17 cellular contexts compared by ENCODE assay signal in the genomic region with DNA sequence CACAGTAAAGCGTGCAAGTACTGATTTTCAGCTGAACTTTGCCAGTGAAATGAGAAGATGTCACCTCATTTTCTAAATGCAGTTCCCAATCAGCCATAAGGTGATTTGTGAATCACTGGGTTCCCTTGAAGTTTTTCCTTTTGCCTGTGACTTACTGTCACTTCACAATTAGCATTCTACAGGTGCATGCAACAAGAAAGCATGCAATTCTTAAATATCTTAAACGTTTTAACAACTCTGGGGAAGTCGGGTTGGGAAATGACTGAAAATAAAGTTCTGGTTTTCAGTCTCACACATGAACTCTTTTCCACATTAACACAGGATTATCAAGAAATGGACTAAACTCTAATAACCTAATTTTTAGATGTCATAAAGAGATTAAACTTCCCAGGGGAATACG. TPM values are rescaled to one million over a fixed set of nuclear protein-coding genes. Genes with fewer than 3 reads are reported as not detected.
DNase-seq lines count a peak whose midpoint lies in the region; ATAC-seq, FAIRE-seq and TF ChIP-seq lines count a peak whose summit lies in the region.
"Had no signal": no experiment of that assay in that cellular context is flagged by ENCODE, and none has a peak within 500 bp of the region (broad histone marks: within the 10 kb centered on the region; RNA-seq: fewer than 3 reads in every experiment).

No MANE protein-coding gene starts in this region.

- H3K27me3 Mint-ChIP-seq in T-helper 17 cell, result no peaks in the 10 kb centered on the region

- no peak for TF ChIP-seq RAD21 in HepG2 (CRISPR knock-in tag; IDR thresholded peaks at IDR 0.05)

- CTCF ChIA-PET in HepG2 (lab: Yijun Ruan, JAX; ENCODE audit: low intra/inter-chr PET ratio, low total read pairs), result no interaction called here

- no peak overlapping the region for H3K9ac ChIP-seq in HepG2 (ENCODE audit: insufficient read depth, low read depth, low read length)
- H3K9ac ChIP-seq in iPS-20b (ENCODE audit: low read depth, low read length), result no peak overlapping the region
- H3K9ac ChIP-seq in smooth muscle cell (ENCODE audit: low read depth), result no peak overlapping the region

- POLR2A ChIA-PET in HepG2 (lab: Yijun Ruan, JAX), result no interaction called here

- no peaks in the 10 kb centered on the region for H3K9me3 ChIP-seq in HepG2 (ENCODE audit: low read length)
- H3K9me3 ChIP-seq in right lobe of liver, result no peaks in the 10 kb centered on the region
- H3K9me3 ChIP-seq in T-helper 17 cell (ENCODE audit: control insufficient read depth, low read length, poor library complexity, severe bottlenecking), result no peaks in the 10 kb centered on the region
- no peaks in the 10 kb centered on the region for H3K9me3 ChIP-seq in iPS-20b (ENCODE audit: insufficient read depth, low read depth, low read length)
- no peaks in the 10 kb centered on the region for H3K9me3 ChIP-seq in smooth muscle cell (replicated peaks; ENCODE audit: low read depth)
- H3K9me3 ChIP-seq: prostate gland, tibial nerve had no signal

- H3F3A ChIP-seq in smooth muscle cell (ENCODE audit: low read depth), result no peaks in the 10 kb centered on the region

- no peaks in the 10 kb centered on the region for H3K36me3 Mint-ChIP-seq in T-helper 17 cell (ENCODE audit: low read depth)

- peaks cover 95% of the 10 kb centered on the region for H3K79me2 ChIP-seq in HepG2 (ENCODE audit: insufficient read depth, low read length)
- H3K79me2 ChIP-seq in smooth muscle cell (ENCODE audit: low read depth), result peaks cover 96% of the 10 kb centered on the region

- H3K4me1 Mint-ChIP-seq in T-helper 17 cell, result peaks cover 21% of the 10 kb centered on the region

- H3K4me2 ChIP-seq in HepG2 (ENCODE audit: low read depth, low read length) (peak overlapping the region; percentile 77), smooth muscle cell (peak overlapping the region; percentile 94)

- peaks cover 50% of the 10 kb centered on the region for H4K20me1 ChIP-seq in HepG2 (ENCODE audit: insufficient read depth, low read length)
- peaks cover 95% of the 10 kb centered on the region for H4K20me1 ChIP-seq in smooth muscle cell (ENCODE audit: low read depth)

- WGBS in HepG2 (ENCODE audit: low lambda C conversion rate), result 78% methylated on average over 4 of the region's 4 CpGs
- 56% methylated on average over 4 of the region's 4 CpGs for WGBS in right lobe of liver (ENCODE audit: insufficient coverage, low coverage, low lambda C conversion rate, missing lambda C conversion rate)
- 82% methylated on average over 4 of the region's 4 CpGs for WGBS in smooth muscle cell (ENCODE audit: low lambda C conversion rate)

- intact Hi-C loops in HepG2 (cut with micrococcal nuclease; ENCODE audit: unreplicated experiment), result no loop called here
- intact Hi-C loops in right lobe of liver (cut with DNase I), result no loop called here

- TF ChIP-seq CTCF in HepG2 (CRISPR knock-in tag; IDR thresholded peaks at IDR 0.05) (no peak), right lobe of liver (IDR thresholded peaks at IDR 0.05) (no peak), smooth muscle cell (IDR thresholded peaks at IDR 0.05; ENCODE audit: borderline replicate concordance, insufficient read depth, poor library complexity, severe bottlenecking) (no peak), GM10266 (IDR thresholded peaks at IDR 0.05; ENCODE audit: control insufficient read depth, insufficient read depth, low read depth, missing control alignments) (no peak)

- peak overlapping the region in 1 of 3 experiments; percentile 98; a peak in 1 of 6 replicates for H3K4me3 ChIP-seq in HepG2 (replicated peaks in 1 of 3; ENCODE audit: insufficient read depth in 1 of 3, low read depth in 2 of 3, low read length in 3 of 3)
- H3K4me3 ChIP-seq in right lobe of liver, result no peak overlapping the region
- peak overlapping the region; percentile 13; the same call in 1 of the 2 replicates for H3K4me3 ChIP-seq in iPS-20b (ENCODE audit: low read length)
- peak overlapping the region; percentile 3 for H3K4me3 ChIP-seq in smooth muscle cell
- H3K4me3 ChIP-seq: prostate gland, tibial nerve had no signal

- DNase-seq in HepG2 (ENCODE audit: low spot score) (no peak), right lobe of liver (no peak), T-helper 17 cell (no peak), smooth muscle cell (lab: John Stamatoyannopoulos, UW; ENCODE audit: unreplicated experiment) (no peak), NCI-H345 (lab: John Stamatoyannopoulos, UW) (no peak), UCSD-AML1 (lab: John Stamatoyannopoulos, UW; ENCODE audit: unreplicated experiment) (no peak), GM10266 (ENCODE audit: extremely low spot score) (no peak)
- DNase-seq: activated CD4-positive, CD25-positive, alpha-beta regulatory T cell; aorta; DMS79; mesendoderm; NCI-H1105; stimulated activated CD4-positive, alpha-beta T cell treated with anti-CD3 and anti-CD28 coated beads, Interleukin-2, amount 100 ng/mL, for 24 hours; stimulated activated CD8-positive, alpha-beta memory T cell treated with anti-CD3 and anti-CD28 coated beads, Interleukin-4, amount 100 ng/mL, for 48 hours had no signal

- peaks cover 35% of the 10 kb centered on the region for H3K4me1 ChIP-seq in HepG2 (ENCODE audit: insufficient read depth, low read length)
- peaks cover 0 to 17% (median 7%) of the 10 kb centered on the region in 4 donors for H3K4me1 ChIP-seq in right lobe of liver
- H3K4me1 ChIP-seq in iPS-20b (ENCODE audit: insufficient read depth, low read length), result peaks cover 6% of the 10 kb centered on the region; the same call in 1 of the 2 replicates
- peaks cover 32% of the 10 kb centered on the region for H3K4me1 ChIP-seq in smooth muscle cell (ENCODE audit: low read depth)
- H3K4me1 ChIP-seq: prostate gland had no signal

- in situ Hi-C loops in HepG2 (cut with HindIII; ENCODE audit: extremely low pct_ligation_motif_present, low pct_unique_long_range_greater_than_20kb), result no loop called here

- no peak for TF ChIP-seq EP300 in HepG2 (IDR thresholded peaks at IDR 0.05; ENCODE audit: low read depth in 2 of 2, low read length in 2 of 2)
- no peak for TF ChIP-seq EP300 in HepG2 (CRISPR knock-in tag; IDR thresholded peaks at IDR 0.05; ENCODE audit: borderline replicate concordance)

- no peak overlapping the region for H2AFZ ChIP-seq in HepG2 (ENCODE audit: low read length)
- no peak overlapping the region for H2AFZ ChIP-seq in smooth muscle cell (ENCODE audit: low read depth)

- no peak for FAIRE-seq in HepG2 (lab: Jason Lieb, UNC)

- H3K36me3 ChIP-seq in HepG2 (replicated peaks in 1 of 2; ENCODE audit: control insufficient read depth in 1 of 2, insufficient read depth in 2 of 2, low read length in 2 of 2) (peaks cover 0 to 1% of the 10 kb centered on the region in 2 experiments; a peak in 1 of 5 replicates), right lobe of liver (no peaks in the 10 kb centered on the region), iPS-20b (ENCODE audit: insufficient read depth, low read depth, low read length) (no peaks in the 10 kb centered on the region), smooth muscle cell (ENCODE audit: low read depth) (no peaks in the 10 kb centered on the region)
- H3K36me3 ChIP-seq: prostate gland, tibial nerve had no signal

- H3K27ac Mint-ChIP-seq in T-helper 17 cell, result peak overlapping the region; percentile 9

- H3K27me3 ChIP-seq in HepG2 (ENCODE audit: control insufficient read depth in 1 of 2, insufficient read depth in 2 of 2, low read length in 2 of 2) (no peaks in the 10 kb centered on the region; a peak in 1 of 5 replicates), right lobe of liver (no peaks in the 10 kb centered on the region), iPS-20b (ENCODE audit: insufficient read depth, low read length) (no peaks in the 10 kb centered on the region), smooth muscle cell (ENCODE audit: low read depth) (no peaks in the 10 kb centered on the region)
- H3K27me3 ChIP-seq: tibial nerve had no signal

- peak overlapping the region; percentile 1 for H3K4me3 Mint-ChIP-seq in T-helper 17 cell

- ATAC-seq in HepG2 (no peak), right lobe of liver (no peak), T-helper 17 cell (no peak)

- H3K27ac ChIP-seq in HepG2 (ENCODE audit: extremely low read length, insufficient read depth, low read length), result no peak overlapping the region
- no peak overlapping the region for H3K27ac ChIP-seq in right lobe of liver
- H3K27ac ChIP-seq in iPS-20b (ENCODE audit: low read length), result no peak overlapping the region
- H3K27ac ChIP-seq in smooth muscle cell (ENCODE audit: low read depth), result no peak overlapping the region
- H3K27ac ChIP-seq: prostate gland, tibial nerve had no signal

- no TSS peak for BruUV-seq in HepG2 (replicated peaks; lab: Mats Ljungman, UMichigan)

- no peak for TF ChIP-seq POLR2A in HepG2 (IDR thresholded peaks at IDR 0.05; ENCODE audit: insufficient read depth in 1 of 2, low read depth in 2 of 2, low read length in 2 of 2)
- no peak for TF ChIP-seq POLR2A in right lobe of liver (IDR thresholded peaks at IDR 0.05)

TF ChIP-seq in HepG2, 621 proteins besides CTCF, POLR2A, EP300 and RAD21 (continues in another document):
- TF ChIP-seq GATAD2A (CRISPR knock-in tag; IDR thresholded peaks at IDR 0.05) (no peak), SP140L (CRISPR knock-in tag; IDR thresholded peaks at IDR 0.05; ENCODE audit: borderline replicate concordance) (no peak)

RNA-seq across cellular contexts. Expression of gene GSK3B, which starts 5.2 kb away (rescaled TPM):
- total RNA-seq in HepG2 (2016; rRNA removed; fragmentation: Illumina TruSeq; extraction: Trizol) (30.1 and 42.6 TPM in 2 replicates), right lobe of liver (10 to 100 TPM; 14.4 to 19.4 (median 18.4) TPM), T-helper 17 cell (10 to 100 TPM; 42.2 to 45.2 TPM), smooth muscle cell (60.6 and 61.8 TPM in 2 replicates)
- 43.4 and 48.1 TPM in 2 replicates for total RNA-seq in HepG2 (2016; cell fraction: cytosol; rRNA removed; fragmentation: Illumina TruSeq; extraction: Trizol; ENCODE audit: low read depth)
- 27.3 and 33.3 TPM in 2 replicates for total RNA-seq in HepG2 (2016; cell fraction: insoluble cytoplasmic fraction; rRNA removed; fragmentation: Illumina TruSeq; extraction: Trizol)
- total RNA-seq in HepG2 (2016; cell fraction: membrane; rRNA removed; fragmentation: Illumina TruSeq; extraction: Trizol), result 30.5 and 34.7 TPM in 2 replicates
- total RNA-seq in HepG2 (2016; cell fraction: nucleus; rRNA removed; fragmentation: Illumina TruSeq; extraction: Trizol), result 30.5 and 39.7 TPM in 2 replicates
- polyA plus RNA-seq in HepG2 (2011; rRNA removed) (19.1 and 22.3 TPM in 2 replicates), smooth muscle cell (27.3 and 36.6 TPM in 2 replicates)
- 11.2 and 15.3 TPM in 2 replicates for polyA plus RNA-seq in HepG2 (2011; cell fraction: cytosol; rRNA removed)
- polyA plus RNA-seq in HepG2 (2011; cell fraction: nucleus; rRNA removed), result 8.4 and 11.1 TPM in 2 replicates
- 14.8 and 15.1 TPM in 2 replicates for polyA plus RNA-seq in HepG2 (2012)
- 4.8 and 7.7 TPM in 2 replicates for polyA plus RNA-seq in HepG2 (2016; cell fraction: cytosol; fragmentation: Illumina TruSeq; extraction: Trizol; ENCODE audit: low read depth)
- 27.1 and 32.0 TPM in 2 replicates for polyA plus RNA-seq in HepG2 (2016; cell fraction: insoluble cytoplasmic fraction; fragmentation: Illumina TruSeq; extraction: Trizol; ENCODE audit: low read depth)
- 13.0 and 17.1 TPM in 2 replicates for polyA plus RNA-seq in HepG2 (2016; cell fraction: membrane; fragmentation: Illumina TruSeq; extraction: Trizol; ENCODE audit: low read depth)
- 23.7 and 27.1 TPM in 2 replicates for polyA plus RNA-seq in HepG2 (2016; cell fraction: nucleus; fragmentation: Illumina TruSeq; extraction: Trizol; ENCODE audit: insufficient read depth, low read depth)
- 15.6 and 77.8 TPM in 2 replicates for polyA minus RNA-seq in HepG2 (2011; rRNA and poly(A)+ RNA removed; ENCODE audit: low replicate concordance)
- polyA minus RNA-seq in HepG2 (2011; cell fraction: cytosol; rRNA and poly(A)+ RNA removed), result 24.6 and 34.5 TPM in 2 replicates
- polyA minus RNA-seq in HepG2 (2011; cell fraction: nucleus; rRNA and poly(A)+ RNA removed), result 61.4 and 73.0 TPM in 2 replicates

Comparison
In these comparisons a context has a peak if more than half of its experiments do, and no peak if none do; other contexts are left out.
1. H3K4me3 ChIP-seq: peak in iPS-20b (single experiment) and smooth muscle cell (single experiment); none in right lobe of liver (0 of 3).